In genomic region chr13:51298812-51299211, GRCh38 we compare ENCODE assay signal across 1 cellular context.
A peak's percentile ranks its signal among the peaks of the same experiment; 100 is the strongest.
TF ChIP-seq lines count a peak whose summit lies in the region.

No MANE protein-coding gene starts in this region.

TF ChIP-seq in IMR-90, 13 proteins besides CTCF, POLR2A, EP300 and RAD21:
- peak; percentile 53; the same call in 1 of the 2 replicates for TF ChIP-seq USF2 (IDR thresholded peaks at IDR 0.05; ENCODE audit: low read depth, low read length)
- TF ChIP-seq CEBPB (IDR thresholded peaks at IDR 0.05; ENCODE audit: low read depth, low read length) = no peak
